ENCODE assay signal across 16 cellular contexts in genomic region chr5:151534345-151534744, GRCh38. TPM values are rescaled to one million over a fixed set of nuclear protein-coding genes. Genes with fewer than 3 reads are reported as not detected.
"Had no signal": no experiment of that assay in that cellular context is flagged by ENCODE, and none has a peak within 500 bp of the region (broad histone marks: within the 10 kb centered on the region; RNA-seq: fewer than 3 reads in every experiment).

No MANE protein-coding gene starts in this region.

- H2AFZ ChIP-seq: neural progenitor cell had no signal

- DNase-seq: activated CD4-positive, alpha-beta T cell treated with anti-CD3 and anti-CD28 coated beads for 48 hours; activated effector memory CD4-positive, alpha-beta T cell treated with Interleukin-2 at 50 U/mL for 16 hours; activated T-cell treated with anti-CD3 and anti-CD28 coated beads, Interleukin-2, amount 50 U/mL, for 1 hour; gastrocnemius medialis; heart right ventricle; kidney; pancreas; stimulated activated CD4-positive, alpha-beta T cell treated with anti-CD3 and anti-CD28 coated beads, Interleukin-2, amount 100 ng/mL, for 48 hours; stomach; T-helper 9 cell; uterus had no signal

- H3K36me3 Mint-ChIP-seq: neural progenitor cell had no signal

- H3K9me3 Mint-ChIP-seq: neural progenitor cell had no signal

- H3K4me3 Mint-ChIP-seq: neural progenitor cell had no signal

- H3K9me3 ChIP-seq: ascending aorta, gastrocnemius medialis, heart right ventricle, pancreas, stomach, uterus had no signal

- H3K9ac ChIP-seq: neural progenitor cell had no signal

- H3K27ac ChIP-seq: ascending aorta, gastrocnemius medialis, heart right ventricle, neural progenitor cell, pancreas, stomach, uterus, VCaP had no signal

- H3K4me1 ChIP-seq: ascending aorta, gastrocnemius medialis, heart right ventricle, neural progenitor cell, pancreas, stomach, uterus had no signal

- H3K27me3 ChIP-seq: ascending aorta, gastrocnemius medialis, heart right ventricle, neural progenitor cell, pancreas, stomach, uterus had no signal

- H3K27ac Mint-ChIP-seq: neural progenitor cell had no signal

- H3K4me3 ChIP-seq: ascending aorta, gastrocnemius medialis, heart right ventricle, neural progenitor cell, pancreas, stomach, uterus had no signal

- H3K36me3 ChIP-seq: ascending aorta, gastrocnemius medialis, heart right ventricle, neural progenitor cell, pancreas, stomach, uterus had no signal

- H3K4me2 ChIP-seq: neural progenitor cell had no signal

- ATAC-seq: gastrocnemius medialis, heart right ventricle, pancreas had no signal

RNA-seq across cellular contexts. Expression of gene FAT2, which starts 56.8 kb away (rescaled TPM):
- total RNA-seq: activated CD8-positive, alpha-beta memory T cell treated with anti-CD3 and anti-CD28 coated beads for 36 hours; ascending aorta; gastrocnemius medialis had no signal
- polyA plus RNA-seq: fibroblast of lung had no signal
